1 cellular context compared by ENCODE assay signal in the genomic region with DNA sequence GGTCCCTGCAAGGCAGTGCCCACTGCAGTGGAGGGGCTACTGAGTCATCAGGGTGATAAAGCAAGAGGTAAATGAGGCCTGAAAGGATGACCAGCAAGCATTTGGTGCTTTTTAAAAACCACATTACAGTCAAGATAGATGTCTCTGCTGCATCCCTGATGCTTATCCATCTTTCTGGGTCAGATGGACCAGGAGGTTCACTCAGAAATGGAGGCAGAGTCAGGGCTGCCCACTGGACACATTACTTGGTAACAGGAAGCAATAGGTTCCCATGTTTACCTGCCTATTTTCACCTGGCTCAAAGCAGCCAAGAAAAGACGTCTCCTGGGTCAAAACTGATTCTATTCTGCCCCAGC.
TF ChIP-seq lines count a peak whose summit lies in the region.

No MANE protein-coding gene starts in this region.

TF ChIP-seq in K562, 482 proteins besides CTCF, POLR2A, EP300 and RAD21:
- TF ChIP-seq KAT2B (IDR thresholded peaks at IDR 0.05; ENCODE audit: low read depth, low read length) (no peak), FOXA3 (CRISPR knock-in tag; conservative IDR thresholded peaks at IDR 0.05 in 1 of 2, IDR thresholded peaks at IDR 0.05 in 1 of 2) (0 out of 4 replicates have a peak, but pooled peaks of 1 of the 2 experiments have one; percentile 1), ZNF551 (CRISPR knock-in tag; IDR thresholded peaks at IDR 0.05) (no peak), SMARCC2 (IDR thresholded peaks at IDR 0.05; ENCODE audit: low read depth) (0 out of 2 replicates have a peak, but pooled peaks have one; percentile 19), MCM3 (IDR thresholded peaks at IDR 0.05) (no peak), ZNF589 (CRISPR knock-in tag; IDR thresholded peaks at IDR 0.05; ENCODE audit: low read depth) (peak; percentile 12; the same call in 1 of the 2 replicates), CTBP1 (IDR thresholded peaks at IDR 0.05; ENCODE audit: borderline replicate concordance) (peak; percentile 93; the same call in 1 of the 2 replicates), CBX3 (IDR thresholded peaks at IDR 0.05; ENCODE audit: borderline replicate concordance in 1 of 2, low read length in 2 of 2) (peak in 1 of 2 experiments; percentile 1; a peak in 1 of 3 replicates), ZNF263 (CRISPR knock-in tag; IDR thresholded peaks at IDR 0.05; ENCODE audit: borderline replicate concordance) (0 out of 2 replicates have a peak, but pooled peaks have one; percentile 0), ETV1 (tag; conservative IDR thresholded peaks at IDR 0.05; ENCODE audit: low read depth) (no peak), FOXK1 (CRISPR knock-in tag; IDR thresholded peaks at IDR 0.05; ENCODE audit: borderline replicate concordance) (0 out of 2 replicates have a peak, but pooled peaks have one; percentile 46), KDM1A (IDR thresholded peaks at IDR 0.05) (peak; percentile 47 to 49; a peak in 2 of 4 replicates), ZNF584 (CRISPR knock-in tag; IDR thresholded peaks at IDR 0.05; ENCODE audit: low read depth) (no peak)
- TF ChIP-seq, protein P1, sequence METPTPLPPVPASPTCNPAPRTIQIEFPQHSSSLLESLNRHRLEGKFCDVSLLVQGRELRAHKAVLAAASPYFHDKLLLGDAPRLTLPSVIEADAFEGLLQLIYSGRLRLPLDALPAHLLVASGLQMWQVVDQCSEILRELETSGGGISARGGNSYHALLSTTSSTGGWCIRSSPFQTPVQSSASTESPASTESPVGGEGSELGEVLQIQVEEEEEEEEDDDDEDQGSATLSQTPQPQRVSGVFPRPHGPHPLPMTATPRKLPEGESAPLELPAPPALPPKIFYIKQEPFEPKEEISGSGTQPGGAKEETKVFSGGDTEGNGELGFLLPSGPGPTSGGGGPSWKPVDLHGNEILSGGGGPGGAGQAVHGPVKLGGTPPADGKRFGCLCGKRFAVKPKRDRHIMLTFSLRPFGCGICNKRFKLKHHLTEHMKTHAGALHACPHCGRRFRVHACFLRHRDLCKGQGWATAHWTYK (CRISPR knock-in tag; IDR thresholded peaks at IDR 0.05): 0 out of 2 replicates have a peak, but pooled peaks have one; percentile 7
- TF ChIP-seq, protein P2, sequence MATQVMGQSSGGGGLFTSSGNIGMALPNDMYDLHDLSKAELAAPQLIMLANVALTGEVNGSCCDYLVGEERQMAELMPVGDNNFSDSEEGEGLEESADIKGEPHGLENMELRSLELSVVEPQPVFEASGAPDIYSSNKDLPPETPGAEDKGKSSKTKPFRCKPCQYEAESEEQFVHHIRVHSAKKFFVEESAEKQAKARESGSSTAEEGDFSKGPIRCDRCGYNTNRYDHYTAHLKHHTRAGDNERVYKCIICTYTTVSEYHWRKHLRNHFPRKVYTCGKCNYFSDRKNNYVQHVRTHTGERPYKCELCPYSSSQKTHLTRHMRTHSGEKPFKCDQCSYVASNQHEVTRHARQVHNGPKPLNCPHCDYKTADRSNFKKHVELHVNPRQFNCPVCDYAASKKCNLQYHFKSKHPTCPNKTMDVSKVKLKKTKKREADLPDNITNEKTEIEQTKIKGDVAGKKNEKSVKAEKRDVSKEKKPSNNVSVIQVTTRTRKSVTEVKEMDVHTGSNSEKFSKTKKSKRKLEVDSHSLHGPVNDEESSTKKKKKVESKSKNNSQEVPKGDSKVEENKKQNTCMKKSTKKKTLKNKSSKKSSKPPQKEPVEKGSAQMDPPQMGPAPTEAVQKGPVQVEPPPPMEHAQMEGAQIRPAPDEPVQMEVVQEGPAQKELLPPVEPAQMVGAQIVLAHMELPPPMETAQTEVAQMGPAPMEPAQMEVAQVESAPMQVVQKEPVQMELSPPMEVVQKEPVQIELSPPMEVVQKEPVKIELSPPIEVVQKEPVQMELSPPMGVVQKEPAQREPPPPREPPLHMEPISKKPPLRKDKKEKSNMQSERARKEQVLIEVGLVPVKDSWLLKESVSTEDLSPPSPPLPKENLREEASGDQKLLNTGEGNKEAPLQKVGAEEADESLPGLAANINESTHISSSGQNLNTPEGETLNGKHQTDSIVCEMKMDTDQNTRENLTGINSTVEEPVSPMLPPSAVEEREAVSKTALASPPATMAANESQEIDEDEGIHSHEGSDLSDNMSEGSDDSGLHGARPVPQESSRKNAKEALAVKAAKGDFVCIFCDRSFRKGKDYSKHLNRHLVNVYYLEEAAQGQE (CRISPR knock-in tag; IDR thresholded peaks at IDR 0.05; ENCODE audit: low read depth): no peak
- TF ChIP-seq, protein P3, sequence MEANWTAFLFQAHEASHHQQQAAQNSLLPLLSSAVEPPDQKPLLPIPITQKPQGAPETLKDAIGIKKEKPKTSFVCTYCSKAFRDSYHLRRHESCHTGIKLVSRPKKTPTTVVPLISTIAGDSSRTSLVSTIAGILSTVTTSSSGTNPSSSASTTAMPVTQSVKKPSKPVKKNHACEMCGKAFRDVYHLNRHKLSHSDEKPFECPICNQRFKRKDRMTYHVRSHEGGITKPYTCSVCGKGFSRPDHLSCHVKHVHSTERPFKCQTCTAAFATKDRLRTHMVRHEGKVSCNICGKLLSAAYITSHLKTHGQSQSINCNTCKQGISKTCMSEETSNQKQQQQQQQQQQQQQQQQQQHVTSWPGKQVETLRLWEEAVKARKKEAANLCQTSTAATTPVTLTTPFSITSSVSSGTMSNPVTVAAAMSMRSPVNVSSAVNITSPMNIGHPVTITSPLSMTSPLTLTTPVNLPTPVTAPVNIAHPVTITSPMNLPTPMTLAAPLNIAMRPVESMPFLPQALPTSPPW (CRISPR knock-in tag; IDR thresholded peaks at IDR 0.05): peak; percentile 12; the same call in 1 of the 2 replicates
- TF ChIP-seq, protein P4, sequence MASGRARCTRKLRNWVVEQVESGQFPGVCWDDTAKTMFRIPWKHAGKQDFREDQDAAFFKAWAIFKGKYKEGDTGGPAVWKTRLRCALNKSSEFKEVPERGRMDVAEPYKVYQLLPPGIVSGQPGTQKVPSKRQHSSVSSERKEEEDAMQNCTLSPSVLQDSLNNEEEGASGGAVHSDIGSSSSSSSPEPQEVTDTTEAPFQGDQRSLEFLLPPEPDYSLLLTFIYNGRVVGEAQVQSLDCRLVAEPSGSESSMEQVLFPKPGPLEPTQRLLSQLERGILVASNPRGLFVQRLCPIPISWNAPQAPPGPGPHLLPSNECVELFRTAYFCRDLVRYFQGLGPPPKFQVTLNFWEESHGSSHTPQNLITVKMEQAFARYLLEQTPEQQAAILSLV (tag; IDR thresholded peaks at IDR 0.05): no peak
- TF ChIP-seq, protein P5, sequence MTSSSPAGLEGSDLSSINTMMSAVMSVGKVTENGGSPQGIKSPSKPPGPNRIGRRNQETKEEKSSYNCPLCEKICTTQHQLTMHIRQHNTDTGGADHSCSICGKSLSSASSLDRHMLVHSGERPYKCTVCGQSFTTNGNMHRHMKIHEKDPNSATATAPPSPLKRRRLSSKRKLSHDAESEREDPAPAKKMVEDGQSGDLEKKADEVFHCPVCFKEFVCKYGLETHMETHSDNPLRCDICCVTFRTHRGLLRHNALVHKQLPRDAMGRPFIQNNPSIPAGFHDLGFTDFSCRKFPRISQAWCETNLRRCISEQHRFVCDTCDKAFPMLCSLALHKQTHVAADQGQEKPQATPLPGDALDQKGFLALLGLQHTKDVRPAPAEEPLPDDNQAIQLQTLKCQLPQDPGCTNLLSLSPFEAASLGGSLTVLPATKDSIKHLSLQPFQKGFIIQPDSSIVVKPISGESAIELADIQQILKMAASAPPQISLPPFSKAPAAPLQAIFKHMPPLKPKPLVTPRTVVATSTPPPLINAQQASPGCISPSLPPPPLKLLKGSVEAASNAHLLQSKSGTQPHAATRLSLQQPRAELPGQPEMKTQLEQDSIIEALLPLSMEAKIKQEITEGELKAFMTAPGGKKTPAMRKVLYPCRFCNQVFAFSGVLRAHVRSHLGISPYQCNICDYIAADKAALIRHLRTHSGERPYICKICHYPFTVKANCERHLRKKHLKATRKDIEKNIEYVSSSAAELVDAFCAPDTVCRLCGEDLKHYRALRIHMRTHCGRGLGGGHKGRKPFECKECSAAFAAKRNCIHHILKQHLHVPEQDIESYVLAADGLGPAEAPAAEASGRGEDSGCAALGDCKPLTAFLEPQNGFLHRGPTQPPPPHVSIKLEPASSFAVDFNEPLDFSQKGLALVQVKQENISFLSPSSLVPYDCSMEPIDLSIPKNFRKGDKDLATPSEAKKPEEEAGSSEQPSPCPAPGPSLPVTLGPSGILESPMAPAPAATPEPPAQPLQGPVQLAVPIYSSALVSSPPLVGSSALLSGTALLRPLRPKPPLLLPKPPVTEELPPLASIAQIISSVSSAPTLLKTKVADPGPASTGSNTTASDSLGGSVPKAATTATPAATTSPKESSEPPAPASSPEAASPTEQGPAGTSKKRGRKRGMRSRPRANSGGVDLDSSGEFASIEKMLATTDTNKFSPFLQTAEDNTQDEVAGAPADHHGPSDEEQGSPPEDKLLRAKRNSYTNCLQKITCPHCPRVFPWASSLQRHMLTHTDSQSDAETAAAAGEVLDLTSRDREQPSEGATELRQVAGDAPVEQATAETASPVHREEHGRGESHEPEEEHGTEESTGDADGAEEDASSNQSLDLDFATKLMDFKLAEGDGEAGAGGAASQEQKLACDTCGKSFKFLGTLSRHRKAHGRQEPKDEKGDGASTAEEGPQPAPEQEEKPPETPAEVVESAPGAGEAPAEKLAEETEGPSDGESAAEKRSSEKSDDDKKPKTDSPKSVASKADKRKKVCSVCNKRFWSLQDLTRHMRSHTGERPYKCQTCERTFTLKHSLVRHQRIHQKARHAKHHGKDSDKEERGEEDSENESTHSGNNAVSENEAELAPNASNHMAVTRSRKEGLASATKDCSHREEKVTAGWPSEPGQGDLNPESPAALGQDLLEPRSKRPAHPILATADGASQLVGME (CRISPR knock-in tag; IDR thresholded peaks at IDR 0.05): peak; percentile 11; the same call in 1 of the 2 replicates
- TF ChIP-seq, protein P6, sequence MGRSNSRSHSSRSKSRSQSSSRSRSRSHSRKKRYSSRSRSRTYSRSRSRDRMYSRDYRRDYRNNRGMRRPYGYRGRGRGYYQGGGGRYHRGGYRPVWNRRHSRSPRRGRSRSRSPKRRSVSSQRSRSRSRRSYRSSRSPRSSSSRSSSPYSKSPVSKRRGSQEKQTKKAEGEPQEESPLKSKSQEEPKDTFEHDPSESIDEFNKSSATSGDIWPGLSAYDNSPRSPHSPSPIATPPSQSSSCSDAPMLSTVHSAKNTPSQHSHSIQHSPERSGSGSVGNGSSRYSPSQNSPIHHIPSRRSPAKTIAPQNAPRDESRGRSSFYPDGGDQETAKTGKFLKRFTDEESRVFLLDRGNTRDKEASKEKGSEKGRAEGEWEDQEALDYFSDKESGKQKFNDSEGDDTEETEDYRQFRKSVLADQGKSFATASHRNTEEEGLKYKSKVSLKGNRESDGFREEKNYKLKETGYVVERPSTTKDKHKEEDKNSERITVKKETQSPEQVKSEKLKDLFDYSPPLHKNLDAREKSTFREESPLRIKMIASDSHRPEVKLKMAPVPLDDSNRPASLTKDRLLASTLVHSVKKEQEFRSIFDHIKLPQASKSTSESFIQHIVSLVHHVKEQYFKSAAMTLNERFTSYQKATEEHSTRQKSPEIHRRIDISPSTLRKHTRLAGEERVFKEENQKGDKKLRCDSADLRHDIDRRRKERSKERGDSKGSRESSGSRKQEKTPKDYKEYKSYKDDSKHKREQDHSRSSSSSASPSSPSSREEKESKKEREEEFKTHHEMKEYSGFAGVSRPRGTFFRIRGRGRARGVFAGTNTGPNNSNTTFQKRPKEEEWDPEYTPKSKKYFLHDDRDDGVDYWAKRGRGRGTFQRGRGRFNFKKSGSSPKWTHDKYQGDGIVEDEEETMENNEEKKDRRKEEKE (IDR thresholded peaks at IDR 0.05; ENCODE audit: borderline replicate concordance in 1 of 2, control insufficient read depth in 1 of 2, low read depth in 2 of 2, low read length in 1 of 2): no peak
- TF ChIP-seq, protein P7, sequence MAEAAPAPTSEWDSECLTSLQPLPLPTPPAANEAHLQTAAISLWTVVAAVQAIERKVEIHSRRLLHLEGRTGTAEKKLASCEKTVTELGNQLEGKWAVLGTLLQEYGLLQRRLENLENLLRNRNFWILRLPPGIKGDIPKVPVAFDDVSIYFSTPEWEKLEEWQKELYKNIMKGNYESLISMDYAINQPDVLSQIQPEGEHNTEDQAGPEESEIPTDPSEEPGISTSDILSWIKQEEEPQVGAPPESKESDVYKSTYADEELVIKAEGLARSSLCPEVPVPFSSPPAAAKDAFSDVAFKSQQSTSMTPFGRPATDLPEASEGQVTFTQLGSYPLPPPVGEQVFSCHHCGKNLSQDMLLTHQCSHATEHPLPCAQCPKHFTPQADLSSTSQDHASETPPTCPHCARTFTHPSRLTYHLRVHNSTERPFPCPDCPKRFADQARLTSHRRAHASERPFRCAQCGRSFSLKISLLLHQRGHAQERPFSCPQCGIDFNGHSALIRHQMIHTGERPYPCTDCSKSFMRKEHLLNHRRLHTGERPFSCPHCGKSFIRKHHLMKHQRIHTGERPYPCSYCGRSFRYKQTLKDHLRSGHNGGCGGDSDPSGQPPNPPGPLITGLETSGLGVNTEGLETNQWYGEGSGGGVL (CRISPR knock-in tag; IDR thresholded peaks at IDR 0.05): no peak
